In the genomic region with DNA sequence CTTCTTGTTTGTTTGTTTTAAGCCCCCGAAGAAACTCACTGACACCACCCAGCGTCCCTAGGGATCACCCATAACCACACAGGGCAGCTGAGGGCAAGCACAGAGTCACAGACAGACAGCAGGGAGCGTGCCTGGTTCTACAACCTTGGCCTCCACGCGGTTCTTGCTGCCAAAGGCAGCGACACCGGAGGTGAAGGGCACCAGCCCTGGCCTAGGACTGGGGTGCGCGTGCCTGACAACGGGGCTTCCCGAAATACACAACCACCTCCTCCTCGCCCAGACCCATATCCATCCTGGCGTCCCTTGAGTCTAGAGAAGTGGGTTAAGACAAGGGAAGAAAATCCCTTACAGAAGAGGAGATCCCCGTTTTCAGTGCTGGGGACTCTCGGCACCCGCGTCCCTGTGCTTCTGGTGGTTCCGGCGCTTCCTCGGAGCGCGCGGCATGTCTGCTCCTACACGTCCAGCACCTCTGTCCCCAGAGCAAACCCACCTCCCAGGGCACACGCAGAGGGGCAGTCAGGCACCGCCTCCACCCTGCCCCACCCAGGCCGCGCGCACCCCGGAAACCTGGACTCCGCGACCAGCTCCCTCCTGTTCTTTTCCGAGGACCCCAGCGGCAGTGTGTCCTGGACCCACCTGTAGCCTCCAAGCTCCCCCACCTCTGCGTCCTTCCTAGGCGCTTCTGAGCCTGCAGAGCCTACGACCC, we compare ENCODE assay signal across 8 cellular contexts. TPM values are rescaled to one million over a fixed set of nuclear protein-coding genes. Genes with fewer than 3 reads are reported as not detected.
DNase-seq lines count a peak whose midpoint lies in the region; ATAC-seq and TF ChIP-seq lines count a peak whose summit lies in the region.

No MANE protein-coding gene starts in this region.

- peak overlapping the region; percentile 92 for H3K27ac ChIP-seq in CD8-positive, alpha-beta T cell (ENCODE audit: low read depth, low read length)
- peak overlapping the region; percentile 63 for H3K27ac ChIP-seq in KOPT-K1 (ENCODE audit: low read depth, low read length, poor library complexity, severe bottlenecking)
- peak overlapping the region; percentile 78 to 82 for H3K27ac ChIP-seq in esophagus (ENCODE audit: low read depth in 2 of 2, low read length in 1 of 2)
- peak overlapping the region; percentile 57 to 79 for H3K27ac ChIP-seq in tibial artery

- H3K9me3 ChIP-seq in CD8-positive, alpha-beta T cell (ENCODE audit: low read length): no peaks in the 10 kb centered on the region
- H3K9me3 ChIP-seq in KOPT-K1 (ENCODE audit: insufficient read depth, low read length, poor library complexity, severe bottlenecking) (no peaks in the 10 kb centered on the region), esophagus (ENCODE audit: control insufficient read depth in 2 of 2, insufficient read depth in 1 of 2, low read depth in 1 of 2, low read length in 1 of 2) (no peaks in the 10 kb centered on the region), tibial artery (no peaks in the 10 kb centered on the region)

- H3K27me3 ChIP-seq in CD8-positive, alpha-beta T cell (ENCODE audit: insufficient read depth, low read length): no peaks in the 10 kb centered on the region
- H3K27me3 ChIP-seq in esophagus (ENCODE audit: control insufficient read depth in 1 of 2, insufficient read depth in 2 of 2, low read length in 2 of 2) (no peaks in the 10 kb centered on the region), tibial artery (no peaks in the 10 kb centered on the region)

- WGBS in esophagus, 2 donors: 4 to 7% methylated on average over 36 to 37 of the region's 37 CpGs

- H3K4me1 Mint-ChIP-seq in CD8-positive, alpha-beta T cell (ENCODE audit: low read depth): peaks cover 83% of the 10 kb centered on the region
- peaks cover 77% of the 10 kb centered on the region for H3K4me1 Mint-ChIP-seq in activated CD8-positive, alpha-beta memory T cell treated with anti-CD3 and anti-CD28 coated beads, Interleukin-2, amount 10 ng/mL, durations not matched to agents 7 days and 5 days
- H3K4me1 Mint-ChIP-seq in naive thymus-derived CD8-positive, alpha-beta T cell: peaks cover 42 to 86% (median 81%) of the 10 kb centered on the region in 4 donors

- DNase-seq in CD8-positive, alpha-beta T cell: peak; percentile 23 to 65 (median 47)
- peak; percentile 73 for DNase-seq in activated CD8-positive, alpha-beta memory T cell treated with anti-CD3 and anti-CD28 coated beads, Interleukin-2, amount 10 ng/mL, durations not matched to agents 7 days and 5 days
- DNase-seq in naive thymus-derived CD8-positive, alpha-beta T cell: peak in 9 of 10 donors; percentile 30 to 72 (median 46)
- DNase-seq in tibial artery: peak; percentile 43 to 77
- DNase-seq in 8988T: no peak

- peak overlapping the region; percentile 96 for H3K4me3 Mint-ChIP-seq in CD8-positive, alpha-beta T cell
- peak overlapping the region; percentile 100 for H3K4me3 Mint-ChIP-seq in activated CD8-positive, alpha-beta memory T cell treated with anti-CD3 and anti-CD28 coated beads, Interleukin-2, amount 10 ng/mL, durations not matched to agents 7 days and 5 days
- H3K4me3 Mint-ChIP-seq in naive thymus-derived CD8-positive, alpha-beta T cell: peak overlapping the region; percentile 92 to 97 (median 96)

- H3K36me3 ChIP-seq in CD8-positive, alpha-beta T cell (ENCODE audit: insufficient read depth, low read length): no peaks in the 10 kb centered on the region
- H3K36me3 ChIP-seq in KOPT-K1 (ENCODE audit: insufficient read depth, low read length): no peaks in the 10 kb centered on the region
- H3K36me3 ChIP-seq in esophagus (ENCODE audit: control insufficient read depth in 2 of 2, insufficient read depth in 2 of 2, low read length in 1 of 2): no peaks in the 10 kb centered on the region
- no peaks in the 10 kb centered on the region for H3K36me3 ChIP-seq in tibial artery

- TF ChIP-seq CTCF in CD8-positive, alpha-beta T cell (IDR thresholded peaks at IDR 0.05): no peak
- no peak for TF ChIP-seq CTCF in tibial artery (IDR thresholded peaks at IDR 0.05)

- POLR2A ChIA-PET in CD8-positive, alpha-beta T cell (lab: Charles Lee): interaction anchor here (0.7 to 2.7 kb wide), 22 partner anchors 12 to 652 kb away, joined by 3 to 16 read pairs (median 4); partner anchors contain the start of genes DPH3 and OXNAD1
- POLR2A ChIA-PET in naive thymus-derived CD8-positive, alpha-beta T cell (lab: Charles Lee): interaction anchor here (0.5 to 6.9 kb wide), 15 partner anchors 14 to 247 kb away, joined by 3 to 37 read pairs (median 7); partner anchors contain the start of genes DPH3 and OXNAD1

- H3K36me3 Mint-ChIP-seq in CD8-positive, alpha-beta T cell: peaks cover 16% of the 10 kb centered on the region
- H3K36me3 Mint-ChIP-seq in activated CD8-positive, alpha-beta memory T cell treated with anti-CD3 and anti-CD28 coated beads, Interleukin-2, amount 10 ng/mL, durations not matched to agents 7 days and 5 days: peaks cover 25% of the 10 kb centered on the region
- H3K36me3 Mint-ChIP-seq in naive thymus-derived CD8-positive, alpha-beta T cell: peaks cover 0 to 2% (median 0%) of the 10 kb centered on the region in 3 donors

- no peaks in the 10 kb centered on the region for H3K27me3 Mint-ChIP-seq in CD8-positive, alpha-beta T cell (ENCODE audit: low read depth)
- no peaks in the 10 kb centered on the region for H3K27me3 Mint-ChIP-seq in activated CD8-positive, alpha-beta memory T cell treated with anti-CD3 and anti-CD28 coated beads, Interleukin-2, amount 10 ng/mL, durations not matched to agents 7 days and 5 days
- no peaks in the 10 kb centered on the region for H3K27me3 Mint-ChIP-seq in naive thymus-derived CD8-positive, alpha-beta T cell

- H3K4me1 ChIP-seq in CD8-positive, alpha-beta T cell (ENCODE audit: insufficient read depth, low read length): peaks cover 81% of the 10 kb centered on the region
- H3K4me1 ChIP-seq in esophagus (ENCODE audit: control insufficient read depth in 2 of 2, insufficient read depth in 2 of 2, low read length in 1 of 2) (peaks cover 5% of the 10 kb centered on the region in 2 donors), tibial artery (peaks cover 0 to 61% (median 21%) of the 10 kb centered on the region in 4 donors)

- CTCF ChIA-PET in CD8-positive, alpha-beta T cell (lab: Charles Lee): interaction anchor here (0.7 to 2.7 kb wide), 15 partner anchors 13 to 243 kb away, joined by 3 to 9 read pairs (median 3); no protein-coding TSS in a partner anchor
- CTCF ChIA-PET in activated CD8-positive, alpha-beta memory T cell treated with anti-CD3 and anti-CD28 coated beads, Interleukin-2, amount 10 ng/mL, durations not matched to agents 7 days and 5 days (lab: Charles Lee): interaction anchor here (0.7 to 2.6 kb wide), 18 partner anchors 9 to 258 kb away, joined by 3 to 12 read pairs (median 5); partner anchors contain the start of gene DPH3

- peak; percentile 37 for ATAC-seq in CD8-positive, alpha-beta T cell
- peak; percentile 13 for ATAC-seq in GM21381 (IDR thresholded peaks at IDR 0.05; ENCODE audit: unreplicated experiment)
- peak; percentile 55 for ATAC-seq in activated CD8-positive, alpha-beta memory T cell treated with anti-CD3 and anti-CD28 coated beads, Interleukin-2, amount 10 ng/mL, durations not matched to agents 7 days and 5 days
- ATAC-seq in naive thymus-derived CD8-positive, alpha-beta T cell: peak; percentile 41 to 58

- H3K4me3 ChIP-seq in CD8-positive, alpha-beta T cell (ENCODE audit: low read depth, low read length): peak overlapping the region; percentile 86
- H3K4me3 ChIP-seq in esophagus (ENCODE audit: low read depth in 1 of 2, low read length in 2 of 2) (peak overlapping the region; percentile 57 to 71), tibial artery (peak overlapping the region; percentile 85 to 91)

- intact Hi-C loops in CD8-positive, alpha-beta T cell (cut with DNase I, micrococcal nuclease): loop anchor here (1.0 to 5.0 kb wide), 9 partner anchors 17 to 1235 kb away; partner anchors contain the start of genes DPH3 (in 1 of the 2) and OXNAD1 (in 1 of the 2)
- intact Hi-C loops in tibial artery (cut with DNase I; ENCODE audit: low total_unique reads): loop anchor here (10.0 kb wide), 1 partner anchor 108 kb away; no protein-coding TSS in a partner anchor

- no peaks in the 10 kb centered on the region for H3K9me3 Mint-ChIP-seq in CD8-positive, alpha-beta T cell
- H3K9me3 Mint-ChIP-seq in activated CD8-positive, alpha-beta memory T cell treated with anti-CD3 and anti-CD28 coated beads, Interleukin-2, amount 10 ng/mL, durations not matched to agents 7 days and 5 days (ENCODE audit: low read depth): no peaks in the 10 kb centered on the region
- no peaks in the 10 kb centered on the region for H3K9me3 Mint-ChIP-seq in naive thymus-derived CD8-positive, alpha-beta T cell

- H3K27ac Mint-ChIP-seq in CD8-positive, alpha-beta T cell: peak overlapping the region; percentile 86
- peak overlapping the region; percentile 86 for H3K27ac Mint-ChIP-seq in activated CD8-positive, alpha-beta memory T cell treated with anti-CD3 and anti-CD28 coated beads, Interleukin-2, amount 10 ng/mL, durations not matched to agents 7 days and 5 days
- peak overlapping the region; percentile 89 to 99 (median 99) for H3K27ac Mint-ChIP-seq in naive thymus-derived CD8-positive, alpha-beta T cell

RNA-seq across cellular contexts. Expression of gene RFTN1, which starts 0.9 kb away (rescaled TPM):
- total RNA-seq in CD8-positive, alpha-beta T cell: 10 to 100 TPM; 72.9 to 75.2 TPM
- total RNA-seq in activated CD8-positive, alpha-beta memory T cell treated with anti-CD3 and anti-CD28 coated beads, Interleukin-2, amount 10 ng/mL, durations not matched to agents 7 days and 5 days: 10 to 100 TPM; 78.0 to 96.7 TPM
- 1 to 10 TPM; 2.1 to 3.7 TPM for polyA plus RNA-seq in esophagus
- 10 to 100 TPM; 61.4 to 61.8 TPM for total RNA-seq in naive thymus-derived CD8-positive, alpha-beta T cell
- polyA plus RNA-seq in naive thymus-derived CD8-positive, alpha-beta T cell: 10 to 100 TPM; 35.3 to 44.2 (median 36.8) TPM
